8 cellular contexts compared by ENCODE assay signal in genomic region chr14:91835920-91836843, GRCh38. TPM values are rescaled to one million over a fixed set of nuclear protein-coding genes. Genes with fewer than 3 reads are reported as not detected.
DNase-seq lines count a peak whose midpoint lies in the region; ATAC-seq, FAIRE-seq and TF ChIP-seq lines count a peak whose summit lies in the region.

No MANE protein-coding gene starts in this region.

- H3K9me3 ChIP-seq in neuronal stem cell (replicated peaks in 1 of 2; ENCODE audit: control insufficient read depth in 2 of 2, insufficient read depth in 1 of 2, low read depth in 1 of 2, low read length in 2 of 2) (no peaks in the 10 kb centered on the region), suprapubic skin (no peaks in the 10 kb centered on the region)

- H3K4me3 ChIP-seq in GM12864 (ENCODE audit: low read depth, low read length) (peak overlapping the region; percentile 67), neuronal stem cell (ENCODE audit: low read length in 2 of 2) (peak overlapping the region in 1 of 2 donors; percentile 80), suprapubic skin (peak overlapping the region; percentile 77)

- peak overlapping the region; percentile 56 for H2AFZ ChIP-seq in neuronal stem cell (ENCODE audit: low read length)

- no peak overlapping the region for H4K91ac ChIP-seq in neuronal stem cell (ENCODE audit: low read depth, low read length, poor library complexity)

- TF ChIP-seq EP300 in suprapubic skin (IDR thresholded peaks at IDR 0.05): no peak

- peak overlapping the region; percentile 53 for H3K9ac ChIP-seq in neuronal stem cell (ENCODE audit: low read depth, low read length, poor library complexity)

- peak overlapping the region; percentile 84 for H3K18ac ChIP-seq in neuronal stem cell (ENCODE audit: low read length)

- ATAC-seq in HG02852 (IDR thresholded peaks at IDR 0.05; ENCODE audit: unreplicated experiment) (peak; percentile 70), esophagus mucosa (peak; percentile 98)

- H3K14ac ChIP-seq in neuronal stem cell (ENCODE audit: low read length): no peak overlapping the region

- H4K8ac ChIP-seq in neuronal stem cell (ENCODE audit: low read depth, low read length): no peak overlapping the region

- H3K23ac ChIP-seq in neuronal stem cell (ENCODE audit: low read depth, low read length, poor library complexity): peak overlapping the region; percentile 82

- TF ChIP-seq CTCF in GM12864 (IDR thresholded peaks at IDR 0.05; ENCODE audit: low read depth, low read length, missing control alignments) (peak; percentile 2), suprapubic skin (IDR thresholded peaks at IDR 0.05) (no peak)

- H3K27me3 ChIP-seq in neuronal stem cell (ENCODE audit: control insufficient read depth in 3 of 3, insufficient read depth in 3 of 3, low read depth in 1 of 3, low read length in 3 of 3) (peaks cover 5 to 64% (median 23%) of the 10 kb centered on the region in 3 experiments), suprapubic skin (no peaks in the 10 kb centered on the region)

- no peak overlapping the region for H2BK12ac ChIP-seq in neuronal stem cell (ENCODE audit: low read length)

- H3K27ac ChIP-seq in neuronal stem cell (replicated peaks; ENCODE audit: low read length) (no peak overlapping the region), suprapubic skin (peak overlapping the region; percentile 84)

- peak overlapping the region; percentile 17 for H2AK5ac ChIP-seq in neuronal stem cell (ENCODE audit: low read depth, low read length)

- H3K4me2 ChIP-seq in neuronal stem cell (ENCODE audit: insufficient read depth, low read length, poor library complexity, severe bottlenecking): peak overlapping the region; percentile 96

- H2BK120ac ChIP-seq in neuronal stem cell (ENCODE audit: low read depth, low read length): no peak overlapping the region

- no peak overlapping the region for H3K4ac ChIP-seq in neuronal stem cell (ENCODE audit: low read length)

- no peaks in the 10 kb centered on the region for H3K36me3 ChIP-seq in neuronal stem cell (replicated peaks in 1 of 2; ENCODE audit: control insufficient read depth in 2 of 2, insufficient read depth in 2 of 2, low read length in 2 of 2)
- H3K36me3 ChIP-seq in suprapubic skin: no peaks in the 10 kb centered on the region

- H3K4me1 ChIP-seq in neuronal stem cell (ENCODE audit: control insufficient read depth in 2 of 2, insufficient read depth in 1 of 2, low read depth in 1 of 2, low read length in 2 of 2) (no peaks in the 10 kb centered on the region), suprapubic skin (peaks cover 8% of the 10 kb centered on the region)

- no CpG with 5 or more reads among the region's 84 CpGs for WGBS in neuronal stem cell (ENCODE audit: extremely low coverage in 2 of 2, insufficient read length in 2 of 2, insufficient replicate concordance in 1 of 2), 2 donors
- WGBS in suprapubic skin: 3% methylated on average over 30 of the region's 84 CpGs

- H3K79me1 ChIP-seq in neuronal stem cell (ENCODE audit: low read depth, low read length): no peaks in the 10 kb centered on the region

- TF ChIP-seq POLR2A in suprapubic skin (IDR thresholded peaks at IDR 0.05): no peak
- TF ChIP-seq POLR2A in H54 (IDR thresholded peaks at IDR 0.05; ENCODE audit: low read depth, low read length): no peak

- DNase-seq in GM12864 (ENCODE audit: low read depth) (no peak), NCI-H226 (peak; percentile 43), neuronal stem cell (ENCODE audit: low spot score) (peak; percentile 64), suprapubic skin (ENCODE audit: low spot score in 2 of 2) (peak; percentile 93 to 96), H54 (ENCODE audit: insufficient read length, low spot score) (no peak)
- DNase-seq in activated CD8-positive, alpha-beta memory T cell treated with anti-CD3 and anti-CD28 coated beads, Interleukin-2, amount 50 U/mL, for 1 hour (ENCODE audit: extremely low read depth): peak; percentile 36

- H2BK15ac ChIP-seq in neuronal stem cell (ENCODE audit: low read length): no peak overlapping the region

- no peak for FAIRE-seq in H54 (lab: Jason Lieb, UNC)

- H2BK5ac ChIP-seq in neuronal stem cell (ENCODE audit: low read length): no peak overlapping the region

RNA-seq across cellular contexts. Expression of gene TC2N, which starts 31.2 kb away (rescaled TPM):
- total RNA-seq in esophagus mucosa (52.5 TPM), suprapubic skin (10 to 100 TPM; 28.0 to 61.7 (median 33.4) TPM)
- 0.81 TPM for polyA plus RNA-seq in neuronal stem cell (2013, experiment 1 of 2)
- 0.82 TPM for polyA plus RNA-seq in neuronal stem cell (2013, experiment 2 of 2)

Comparison
In these comparisons a context has a peak if more than half of its experiments do, and no peak if none do; other contexts are left out.
1. DNase-seq: peak in NCI-H226 (single experiment), activated CD8-positive, alpha-beta memory T cell treated with anti-CD3 and anti-CD28 coated beads, Interleukin-2, amount 50 U/mL, for 1 hour (single experiment), neuronal stem cell (single experiment) and suprapubic skin (2 of 2); none in GM12864 (single experiment) and H54 (single experiment).